7 cellular contexts compared by ENCODE assay signal in the genomic region with DNA sequence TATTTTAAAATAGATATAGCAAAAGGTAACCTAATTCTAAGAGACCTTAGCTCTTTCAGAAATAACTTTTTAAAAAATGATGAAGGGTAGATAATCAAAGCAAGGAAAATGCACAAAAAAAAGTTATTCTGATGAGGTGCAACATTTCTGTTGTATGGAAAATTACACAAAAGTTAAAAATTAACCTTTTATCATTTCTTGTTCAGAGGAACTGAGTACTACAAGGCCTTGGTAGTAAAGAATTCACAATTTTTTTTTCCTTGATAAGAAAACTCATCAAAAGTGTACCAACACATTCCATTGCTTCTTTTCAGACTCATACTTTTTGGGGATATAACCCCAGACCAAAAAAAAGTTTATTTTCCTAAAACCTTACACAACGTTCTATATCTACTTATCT.
"Had no signal": no experiment of that assay in that cellular context is flagged by ENCODE, and none has a peak within 500 bp of the region (broad histone marks: within the 10 kb centered on the region; RNA-seq: fewer than 3 reads in every experiment).

No MANE protein-coding gene starts in this region.

- H3K4me3 ChIP-seq: GM23338 had no signal

- H3K4me3 Mint-ChIP-seq: GM23338, H9, IgD-negative memory B cell had no signal

- FAIRE-seq: H1, H54, HTR-8/SVneo had no signal

- ATAC-seq: GM23338 had no signal

- H3K36me3 Mint-ChIP-seq: IgD-negative memory B cell had no signal

- H3K27ac Mint-ChIP-seq: GM23338, H9, IgD-negative memory B cell had no signal

- H3K9me3 Mint-ChIP-seq: GM23338 had no signal

- H3K4me1 Mint-ChIP-seq: GM23338, IgD-negative memory B cell had no signal

- H3K27me3 Mint-ChIP-seq: IgD-negative memory B cell had no signal

- H2AFZ ChIP-seq: GM23338 had no signal

- DNase-seq: H9, HCEC 1CT had no signal

- H3K4me2 ChIP-seq: GM23338 had no signal
